7 cellular contexts compared by ENCODE assay signal in genomic region chr17:76715462-76715830, GRCh38. TPM values are rescaled to one million over a fixed set of nuclear protein-coding genes. Genes with fewer than 3 reads are reported as not detected.
DNase-seq lines count a peak whose midpoint lies in the region; TF ChIP-seq lines count a peak whose summit lies in the region.
"Had no signal": no experiment of that assay in that cellular context is flagged by ENCODE, and none has a peak within 500 bp of the region (broad histone marks: within the 10 kb centered on the region; RNA-seq: fewer than 3 reads in every experiment).

No MANE protein-coding gene starts in this region.

- H3K9me2 ChIP-seq in MM.1S (replicated peaks; ENCODE audit: insufficient read depth, low read length): no peaks in the 10 kb centered on the region

- H3K4me2 ChIP-seq in MM.1S (ENCODE audit: low read depth, low read length): peak overlapping the region; percentile 82

- H3K9ac ChIP-seq in MM.1S (ENCODE audit: low read length) (peak overlapping the region; percentile 50; the same call in 1 of the 2 replicates), skeletal muscle tissue (ENCODE audit: low read depth in 1 of 3, low read length in 3 of 3) (peak overlapping the region in 1 of 3 donors; percentile 57)

- H3K4me3 ChIP-seq in MM.1S (ENCODE audit: low read length) (peak overlapping the region; percentile 26), skeletal muscle tissue (ENCODE audit: low read length in 3 of 3) (no peak overlapping the region)

- H3K36me3 ChIP-seq in MM.1S (replicated peaks; ENCODE audit: insufficient read depth, low read length) (peaks cover 3% of the 10 kb centered on the region; the same call in 1 of the 2 replicates), skeletal muscle tissue (ENCODE audit: control insufficient read depth in 3 of 3, insufficient read depth in 3 of 3, low read length in 3 of 3) (peaks cover 53 to 65% (median 61%) of the 10 kb centered on the region in 3 donors)

- H3K27me3 ChIP-seq in MM.1S (replicated peaks; ENCODE audit: insufficient read depth, low read length) (no peaks in the 10 kb centered on the region), skeletal muscle tissue (ENCODE audit: control insufficient read depth in 3 of 3, insufficient read depth in 3 of 3, low read length in 3 of 3) (no peaks in the 10 kb centered on the region)

- TF ChIP-seq CTCF in MM.1S (IDR thresholded peaks at IDR 0.05; ENCODE audit: low read length): no peak

- no peak overlapping the region; the same call in 1 of the 2 replicates for H2AFZ ChIP-seq in MM.1S (ENCODE audit: low read length)

- H3K27ac ChIP-seq in MM.1S (ENCODE audit: low read length) (peak overlapping the region; percentile 80), caudate nucleus (ENCODE audit: low read depth, low read length) (peak overlapping the region; percentile 58), skeletal muscle tissue (ENCODE audit: low read depth, low read length) (peak overlapping the region; percentile 59)

- peaks cover 29% of the 10 kb centered on the region for H3F3A ChIP-seq in MM.1S (ENCODE audit: insufficient read depth, low read length)

- no peaks in the 10 kb centered on the region for H3K9me3 ChIP-seq in MM.1S (replicated peaks; ENCODE audit: insufficient read depth, low read length)
- no peaks in the 10 kb centered on the region for H3K9me3 ChIP-seq in skeletal muscle tissue (ENCODE audit: control insufficient read depth in 3 of 3, low read length in 3 of 3)

- H3K4me1 ChIP-seq in MM.1S (ENCODE audit: low read length): peaks cover 23% of the 10 kb centered on the region
- H3K4me1 ChIP-seq in skeletal muscle tissue (ENCODE audit: control insufficient read depth in 3 of 3, insufficient read depth in 3 of 3, low read length in 3 of 3): peaks cover 7 to 29% (median 23%) of the 10 kb centered on the region in 3 donors

- peaks cover 32% of the 10 kb centered on the region for H3K79me2 ChIP-seq in MM.1S (ENCODE audit: low read length)

- H4K20me1 ChIP-seq in MM.1S (ENCODE audit: insufficient read depth, low read length): no peaks in the 10 kb centered on the region

- peak; percentile 50 for DNase-seq in MM.1S
- peak in 2 of 61 donors; percentile 21 to 47 for DNase-seq in caudate nucleus (lab: John Stamatoyannopoulos, UW)
- DNase-seq in D341Med (ENCODE audit: low spot score): no peak
- DNase-seq in retina: no peak
- no peak for DNase-seq in NCI-H69 (lab: John Stamatoyannopoulos, UW)
- DNase-seq: NCI-H2107 had no signal

RNA-seq across cellular contexts. Expression of gene MXRA7, which starts 4.7 kb away (rescaled TPM):
- total RNA-seq in skeletal muscle tissue: 75.7 TPM

RNA-seq across cellular contexts. Expression of gene JMJD6, which starts 11.0 kb away (rescaled TPM):
- 6.8 TPM for total RNA-seq in skeletal muscle tissue

RNA-seq across cellular contexts. Expression of gene METTL23, which starts 11.2 kb away (rescaled TPM):
- total RNA-seq in skeletal muscle tissue: 19.3 TPM

RNA-seq across cellular contexts. Expression of gene SRSF2, which starts 21.7 kb away (rescaled TPM):
- 52.2 TPM for total RNA-seq in skeletal muscle tissue

RNA-seq across cellular contexts. Expression of gene MFSD11, which starts 22.5 kb away (rescaled TPM):
- 76.7 TPM for total RNA-seq in skeletal muscle tissue
